1 cellular context compared by ENCODE assay signal in genomic region chr22:36123673-36124630, GRCh38.
A peak's percentile ranks its signal among the peaks of the same experiment; 100 is the strongest.
TF ChIP-seq lines count a peak whose summit lies in the region.

No MANE protein-coding gene starts in this region.

TF ChIP-seq in HepG2, 621 proteins besides CTCF, POLR2A, EP300 and RAD21 (continued from another document and continues in another):
- TF ChIP-seq TCF7 (IDR thresholded peaks at IDR 0.05; ENCODE audit: low read depth) (no peak), ZHX2 (IDR thresholded peaks at IDR 0.05; ENCODE audit: low read depth) (no peak; the same call in 1 of the 2 replicates), ZHX2 (CRISPR knock-in tag; IDR thresholded peaks at IDR 0.05; ENCODE audit: borderline replicate concordance) (no peak), U2AF1 (optimal IDR thresholded peaks at IDR 0.05; ENCODE audit: low read depth, low read length) (no peak), SMAD3 (CRISPR knock-in tag; IDR thresholded peaks at IDR 0.05) (peak; percentile 80), ZNF317 (CRISPR knock-in tag; IDR thresholded peaks at IDR 0.05) (peak; percentile 32; the same call in 1 of the 2 replicates), GLI4 (CRISPR knock-in tag; IDR thresholded peaks at IDR 0.05; ENCODE audit: borderline replicate concordance) (no peak), SMAD9 (CRISPR knock-in tag; IDR thresholded peaks at IDR 0.05) (no peak), ZNF101 (CRISPR knock-in tag; IDR thresholded peaks at IDR 0.05; ENCODE audit: borderline replicate concordance, low read depth) (peak; percentile 28; the same call in 1 of the 2 replicates), ZNF446 (CRISPR knock-in tag; IDR thresholded peaks at IDR 0.05) (no peak), ZMYM2 (CRISPR knock-in tag; IDR thresholded peaks at IDR 0.05) (0 out of 2 replicates have a peak, but pooled peaks have one; percentile 46), CENPX (CRISPR knock-in tag; IDR thresholded peaks at IDR 0.05) (no peak), CREM (IDR thresholded peaks at IDR 0.05) (peak; percentile 90), CREM (CRISPR knock-in tag; IDR thresholded peaks at IDR 0.05) (peak; percentile 63), AGO1 (IDR thresholded peaks at IDR 0.05; ENCODE audit: low read depth, low read length, poor library complexity, severe bottlenecking) (peak; percentile 64), ZNF768 (CRISPR knock-in tag; IDR thresholded peaks at IDR 0.05) (peak; percentile 47; the same call in 1 of the 2 replicates), ZNF678 (CRISPR knock-in tag; IDR thresholded peaks at IDR 0.05) (no peak), PCBP1 (IDR thresholded peaks at IDR 0.05; ENCODE audit: borderline replicate concordance, low read depth, low read length) (no peak), CEBPG (CRISPR knock-in tag; IDR thresholded peaks at IDR 0.05) (peak; percentile 35; the same call in 1 of the 2 replicates), ZNF382 (CRISPR knock-in tag; IDR thresholded peaks at IDR 0.05; ENCODE audit: borderline replicate concordance) (no peak), ELF3 (CRISPR knock-in tag; IDR thresholded peaks at IDR 0.05) (peak; percentile 92), GRHL1 (CRISPR knock-in tag; conservative IDR thresholded peaks at IDR 0.05) (no peak), ZNF878 (CRISPR knock-in tag; IDR thresholded peaks at IDR 0.05) (no peak), ZFP90 (CRISPR knock-in tag; IDR thresholded peaks at IDR 0.05; ENCODE audit: borderline replicate concordance) (no peak), ZSCAN12 (CRISPR knock-in tag; IDR thresholded peaks at IDR 0.05) (no peak), SMARCC2 (IDR thresholded peaks at IDR 0.05) (no peak), ZNF597 (CRISPR knock-in tag; IDR thresholded peaks at IDR 0.05) (no peak), ZNF367 (CRISPR knock-in tag; IDR thresholded peaks at IDR 0.05; ENCODE audit: borderline replicate concordance) (no peak), DRAP1 (CRISPR knock-in tag; IDR thresholded peaks at IDR 0.05) (peak; percentile 53; the same call in 1 of the 2 replicates), RAD51 (IDR thresholded peaks at IDR 0.05; ENCODE audit: borderline replicate concordance) (no peak), ZNF24 (IDR thresholded peaks at IDR 0.05) (no peak), ZNF616 (CRISPR knock-in tag; IDR thresholded peaks at IDR 0.05; ENCODE audit: low read depth) (no peak), ZNF337 (CRISPR knock-in tag; IDR thresholded peaks at IDR 0.05; ENCODE audit: borderline replicate concordance, low read depth) (no peak), ZSCAN31 (CRISPR knock-in tag; IDR thresholded peaks at IDR 0.05; ENCODE audit: low read depth) (no peak; the same call in 1 of the 2 replicates), RELA (CRISPR knock-in tag; IDR thresholded peaks at IDR 0.05) (0 out of 2 replicates have a peak, but pooled peaks have one; percentile 57), ZNF33B (CRISPR knock-in tag; IDR thresholded peaks at IDR 0.05) (0 out of 2 replicates have a peak, but pooled peaks have one; percentile 51), KLF12 (CRISPR knock-in tag; IDR thresholded peaks at IDR 0.05; ENCODE audit: borderline replicate concordance) (no peak), FOSL1 (CRISPR knock-in tag; IDR thresholded peaks at IDR 0.05; ENCODE audit: borderline replicate concordance) (no peak), NCOR1 (IDR thresholded peaks at IDR 0.05; ENCODE audit: borderline replicate concordance, low read length) (no peak), ZMAT3 (CRISPR knock-in tag; conservative IDR thresholded peaks at IDR 0.05) (0 out of 2 replicates have a peak, but pooled peaks have one; percentile 54), TAF1 (CRISPR knock-in tag; IDR thresholded peaks at IDR 0.05) (peak; percentile 76), MAFK (conservative IDR thresholded peaks at IDR 0.05 in 1 of 2, IDR thresholded peaks at IDR 0.05 in 1 of 2; ENCODE audit: low read length in 2 of 2) (peak; percentile 99), FOXM1 (CRISPR knock-in tag; IDR thresholded peaks at IDR 0.05) (no peak), ZNF430 (CRISPR knock-in tag; IDR thresholded peaks at IDR 0.05) (no peak), FIP1L1 (IDR thresholded peaks at IDR 0.05; ENCODE audit: borderline replicate concordance, insufficient read depth, low read depth, low read length) (no peak), SRSF1 (optimal IDR thresholded peaks at IDR 0.05; ENCODE audit: low read depth, low read length) (no peak), HOXD1 (CRISPR knock-in tag; IDR thresholded peaks at IDR 0.05) (no peak), ZMAT5 (CRISPR knock-in tag; IDR thresholded peaks at IDR 0.05; ENCODE audit: borderline replicate concordance, low read depth) (no peak), ZNF780A (CRISPR knock-in tag; IDR thresholded peaks at IDR 0.05) (no peak), ZFP37 (CRISPR knock-in tag; IDR thresholded peaks at IDR 0.05; ENCODE audit: borderline replicate concordance) (no peak)
- TF ChIP-seq, protein P1, sequence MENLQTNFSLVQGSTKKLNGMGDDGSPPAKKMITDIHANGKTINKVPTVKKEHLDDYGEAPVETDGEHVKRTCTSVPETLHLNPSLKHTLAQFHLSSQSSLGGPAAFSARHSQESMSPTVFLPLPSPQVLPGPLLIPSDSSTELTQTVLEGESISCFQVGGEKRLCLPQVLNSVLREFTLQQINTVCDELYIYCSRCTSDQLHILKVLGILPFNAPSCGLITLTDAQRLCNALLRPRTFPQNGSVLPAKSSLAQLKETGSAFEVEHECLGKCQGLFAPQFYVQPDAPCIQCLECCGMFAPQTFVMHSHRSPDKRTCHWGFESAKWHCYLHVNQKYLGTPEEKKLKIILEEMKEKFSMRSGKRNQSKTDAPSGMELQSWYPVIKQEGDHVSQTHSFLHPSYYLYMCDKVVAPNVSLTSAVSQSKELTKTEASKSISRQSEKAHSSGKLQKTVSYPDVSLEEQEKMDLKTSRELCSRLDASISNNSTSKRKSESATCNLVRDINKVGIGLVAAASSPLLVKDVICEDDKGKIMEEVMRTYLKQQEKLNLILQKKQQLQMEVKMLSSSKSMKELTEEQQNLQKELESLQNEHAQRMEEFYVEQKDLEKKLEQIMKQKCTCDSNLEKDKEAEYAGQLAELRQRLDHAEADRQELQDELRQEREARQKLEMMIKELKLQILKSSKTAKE (CRISPR knock-in tag; IDR thresholded peaks at IDR 0.05; ENCODE audit: borderline replicate concordance): no peak
- TF ChIP-seq, protein P2, sequence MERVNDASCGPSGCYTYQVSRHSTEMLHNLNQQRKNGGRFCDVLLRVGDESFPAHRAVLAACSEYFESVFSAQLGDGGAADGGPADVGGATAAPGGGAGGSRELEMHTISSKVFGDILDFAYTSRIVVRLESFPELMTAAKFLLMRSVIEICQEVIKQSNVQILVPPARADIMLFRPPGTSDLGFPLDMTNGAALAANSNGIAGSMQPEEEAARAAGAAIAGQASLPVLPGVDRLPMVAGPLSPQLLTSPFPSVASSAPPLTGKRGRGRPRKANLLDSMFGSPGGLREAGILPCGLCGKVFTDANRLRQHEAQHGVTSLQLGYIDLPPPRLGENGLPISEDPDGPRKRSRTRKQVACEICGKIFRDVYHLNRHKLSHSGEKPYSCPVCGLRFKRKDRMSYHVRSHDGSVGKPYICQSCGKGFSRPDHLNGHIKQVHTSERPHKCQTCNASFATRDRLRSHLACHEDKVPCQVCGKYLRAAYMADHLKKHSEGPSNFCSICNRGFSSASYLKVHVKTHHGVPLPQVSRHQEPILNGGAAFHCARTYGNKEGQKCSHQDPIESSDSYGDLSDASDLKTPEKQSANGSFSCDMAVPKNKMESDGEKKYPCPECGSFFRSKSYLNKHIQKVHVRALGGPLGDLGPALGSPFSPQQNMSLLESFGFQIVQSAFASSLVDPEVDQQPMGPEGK (CRISPR knock-in tag; IDR thresholded peaks at IDR 0.05): peak; percentile 16; the same call in 1 of the 2 replicates
- TF ChIP-seq, protein P3, sequence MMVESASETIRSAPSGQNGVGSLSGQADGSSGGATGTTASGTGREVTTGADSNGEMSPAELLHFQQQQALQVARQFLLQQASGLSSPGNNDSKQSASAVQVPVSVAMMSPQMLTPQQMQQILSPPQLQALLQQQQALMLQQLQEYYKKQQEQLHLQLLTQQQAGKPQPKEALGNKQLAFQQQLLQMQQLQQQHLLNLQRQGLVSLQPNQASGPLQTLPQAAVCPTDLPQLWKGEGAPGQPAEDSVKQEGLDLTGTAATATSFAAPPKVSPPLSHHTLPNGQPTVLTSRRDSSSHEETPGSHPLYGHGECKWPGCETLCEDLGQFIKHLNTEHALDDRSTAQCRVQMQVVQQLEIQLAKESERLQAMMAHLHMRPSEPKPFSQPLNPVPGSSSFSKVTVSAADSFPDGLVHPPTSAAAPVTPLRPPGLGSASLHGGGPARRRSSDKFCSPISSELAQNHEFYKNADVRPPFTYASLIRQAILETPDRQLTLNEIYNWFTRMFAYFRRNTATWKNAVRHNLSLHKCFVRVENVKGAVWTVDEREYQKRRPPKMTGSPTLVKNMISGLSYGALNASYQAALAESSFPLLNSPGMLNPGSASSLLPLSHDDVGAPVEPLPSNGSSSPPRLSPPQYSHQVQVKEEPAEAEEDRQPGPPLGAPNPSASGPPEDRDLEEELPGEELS (CRISPR knock-in tag; IDR thresholded peaks at IDR 0.05): no peak
- TF ChIP-seq, protein P4, sequence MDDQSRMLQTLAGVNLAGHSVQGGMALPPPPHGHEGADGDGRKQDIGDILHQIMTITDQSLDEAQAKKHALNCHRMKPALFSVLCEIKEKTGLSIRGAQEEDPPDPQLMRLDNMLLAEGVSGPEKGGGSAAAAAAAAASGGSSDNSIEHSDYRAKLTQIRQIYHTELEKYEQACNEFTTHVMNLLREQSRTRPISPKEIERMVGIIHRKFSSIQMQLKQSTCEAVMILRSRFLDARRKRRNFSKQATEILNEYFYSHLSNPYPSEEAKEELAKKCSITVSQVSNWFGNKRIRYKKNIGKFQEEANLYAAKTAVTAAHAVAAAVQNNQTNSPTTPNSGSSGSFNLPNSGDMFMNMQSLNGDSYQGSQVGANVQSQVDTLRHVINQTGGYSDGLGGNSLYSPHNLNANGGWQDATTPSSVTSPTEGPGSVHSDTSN (CRISPR knock-in tag; IDR thresholded peaks at IDR 0.05; ENCODE audit: borderline replicate concordance): no peak
